ENCODE assay signal across 19 cellular contexts in genomic region chr7:149013876-149014275, GRCh38. TPM values are rescaled to one million over a fixed set of nuclear protein-coding genes. Genes with fewer than 3 reads are reported as not detected.
A peak's percentile ranks its signal among the peaks of the same experiment; 100 is the strongest.
DNase-seq lines count a peak whose midpoint lies in the region; ATAC-seq and TF ChIP-seq lines count a peak whose summit lies in the region.
"Had no signal": no experiment of that assay in that cellular context is flagged by ENCODE, and none has a peak within 500 bp of the region (broad histone marks: within the 10 kb centered on the region; RNA-seq: fewer than 3 reads in every experiment).

No MANE protein-coding gene starts in this region.

- no peak overlapping the region for H4K91ac ChIP-seq in IMR-90 (ENCODE audit: insufficient read depth, low read depth, low read length)
- no peak overlapping the region for H4K91ac ChIP-seq in mesenchymal stem cell (ENCODE audit: low read length)

- no peak overlapping the region for H2AK5ac ChIP-seq in IMR-90 (ENCODE audit: low read depth, low read length)
- H2AK5ac ChIP-seq in mesenchymal stem cell (ENCODE audit: low read length, severe bottlenecking), result no peak overlapping the region

- POLR2A ChIA-PET in IMR-90 (lab: Charles Lee; ENCODE audit: unreplicated experiment), result interaction anchor here (0.6 kb wide), 1 partner anchor 293 kb away, joined by 4 read pairs; no protein-coding TSS in a partner anchor

- H3K18ac ChIP-seq in IMR-90 (ENCODE audit: low read depth, low read length) (no peak overlapping the region), mesenchymal stem cell (ENCODE audit: low read depth in 1 of 2, low read length in 2 of 2) (no peak overlapping the region)

- no peak for TF ChIP-seq RAD21 in IMR-90 (IDR thresholded peaks at IDR 0.05; ENCODE audit: low read length)

- peaks cover 12 to 42% (median 31%) of the 10 kb centered on the region in 10 experiments for H3K4me1 ChIP-seq in BLaER1 treated with 17β-estradiol and CSF1 and Interleukin-3, amounts not matched to agents 10 nM and 100 nM
- H3K4me1 ChIP-seq in IMR-90 (ENCODE audit: control insufficient read depth, insufficient read depth, low read length), result no peaks in the 10 kb centered on the region
- no peaks in the 10 kb centered on the region for H3K4me1 ChIP-seq in mesenchymal stem cell (ENCODE audit: control insufficient read depth, insufficient read depth, low read depth, low read length)
- H3K4me1 ChIP-seq: A549 had no signal

- H2BK12ac ChIP-seq in mesenchymal stem cell (ENCODE audit: low read length in 2 of 2), result no peak overlapping the region

- H2AK9ac ChIP-seq in IMR-90 (replicated peaks; ENCODE audit: low read depth, low read length, poor library complexity), result no peak overlapping the region

- H3K23ac ChIP-seq in IMR-90 (ENCODE audit: low read depth, low read length) (no peak overlapping the region), mesenchymal stem cell (ENCODE audit: low read length in 2 of 2) (no peak overlapping the region)

- H3K56ac ChIP-seq in IMR-90 (ENCODE audit: extremely low read depth, insufficient read depth, low read length), result no peak overlapping the region

- no peaks in the 10 kb centered on the region for H3K9me3 Mint-ChIP-seq in activated T-cell treated with anti-CD3 and anti-CD28 coated beads, Interleukin-2, amount 50 U/mL, for 24 hours
- H3K9me3 Mint-ChIP-seq in activated T-cell treated with anti-CD3 and anti-CD28 coated beads, Interleukin-2, amount 50 U/mL, for 4 hours, result no peaks in the 10 kb centered on the region
- peaks cover 8% of the 10 kb centered on the region for H3K9me3 Mint-ChIP-seq in glutamatergic neuron (ENCODE audit: unreplicated experiment)
- H3K9me3 Mint-ChIP-seq: HFFc6 had no signal

- H3K27me3 ChIP-seq in BLaER1 treated with 17β-estradiol and CSF1 and Interleukin-3, amounts not matched to agents 10 nM and 100 nM, result no peaks in the 10 kb centered on the region
- no peaks in the 10 kb centered on the region for H3K27me3 ChIP-seq in IMR-90 (ENCODE audit: control insufficient read depth, insufficient read depth, low read length)
- no peaks in the 10 kb centered on the region for H3K27me3 ChIP-seq in mesenchymal stem cell (ENCODE audit: control insufficient read depth in 1 of 2, insufficient read depth in 1 of 2, low read length in 2 of 2)

- H3K4ac ChIP-seq in IMR-90 (ENCODE audit: low read depth, low read length) (no peak overlapping the region), mesenchymal stem cell (ENCODE audit: low read depth in 1 of 2, low read length in 2 of 2) (no peak overlapping the region)

- H3K4me1 Mint-ChIP-seq in activated T-cell treated with anti-CD3 and anti-CD28 coated beads, Interleukin-2, amount 50 U/mL, for 24 hours (ENCODE audit: low read depth), result no peaks in the 10 kb centered on the region
- H3K4me1 Mint-ChIP-seq in activated T-cell treated with anti-CD3 and anti-CD28 coated beads, Interleukin-2, amount 50 U/mL, for 4 hours (ENCODE audit: low read depth), result no peaks in the 10 kb centered on the region
- H3K4me1 Mint-ChIP-seq in glutamatergic neuron (ENCODE audit: low read depth, unreplicated experiment), result peaks cover 19% of the 10 kb centered on the region

- peak overlapping the region in 7 of 11 experiments; percentile 30 to 61 (median 50); a peak in 14 of 22 replicates for H3K4me2 ChIP-seq in BLaER1 treated with 17β-estradiol and CSF1 and Interleukin-3, amounts not matched to agents 10 nM and 100 nM
- H3K4me2 ChIP-seq in IMR-90 (ENCODE audit: low read depth, low read length) (no peak overlapping the region), mesenchymal stem cell (ENCODE audit: low read length, poor library complexity, severe bottlenecking) (no peak overlapping the region)
- H3K4me2 ChIP-seq: A549 had no signal

- CTCF ChIA-PET in IMR-90 (lab: Yijun Ruan, JAX), result interaction anchor here (1.1 kb wide), 1 partner anchor 52 kb away, joined by 3 read pairs; no protein-coding TSS in a partner anchor

- dilution Hi-C loops in IMR-90 (cut with HindIII; ENCODE audit: low sequenced_read_pairs, unreplicated experiment), result no loop called here

- no peak overlapping the region for H2BK20ac ChIP-seq in IMR-90 (ENCODE audit: low read depth, low read length)

- H2BK15ac ChIP-seq in IMR-90 (ENCODE audit: low read depth, low read length), result no peak overlapping the region
- H2BK15ac ChIP-seq in mesenchymal stem cell (ENCODE audit: low read depth, poor library complexity, severe bottlenecking), result no peak overlapping the region

- peak overlapping the region; percentile 38 for H3K27ac Mint-ChIP-seq in activated T-cell treated with anti-CD3 and anti-CD28 coated beads, Interleukin-2, amount 50 U/mL, for 24 hours
- peak overlapping the region; percentile 72 for H3K27ac Mint-ChIP-seq in glutamatergic neuron (ENCODE audit: unreplicated experiment)
- H3K27ac Mint-ChIP-seq: HFFc6 had no signal

- no TSS peak for BruUV-seq in IMR-90 (replicated peaks; lab: Mats Ljungman, UMichigan)

- H3K36me3 ChIP-seq in BLaER1 treated with 17β-estradiol and CSF1 and Interleukin-3, amounts not matched to agents 10 nM and 100 nM, result peaks cover 96 to 99% (median 98%) of the 10 kb centered on the region in 11 experiments
- H3K36me3 ChIP-seq in IMR-90 (ENCODE audit: control insufficient read depth, insufficient read depth, low read length) (peaks cover 69% of the 10 kb centered on the region), mesenchymal stem cell (ENCODE audit: control insufficient read depth in 1 of 2, insufficient read depth in 2 of 2, low read depth in 1 of 2, low read length in 2 of 2) (peaks cover 77 to 78% of the 10 kb centered on the region in 2 experiments)

- no peak overlapping the region for H3K4me3 Mint-ChIP-seq in activated T-cell treated with anti-CD3 and anti-CD28 coated beads, Interleukin-2, amount 50 U/mL, for 24 hours
- no peak overlapping the region for H3K4me3 Mint-ChIP-seq in activated T-cell treated with anti-CD3 and anti-CD28 coated beads, Interleukin-2, amount 50 U/mL, for 4 hours
- peak overlapping the region; percentile 30 for H3K4me3 Mint-ChIP-seq in glutamatergic neuron (ENCODE audit: unreplicated experiment)
- H3K4me3 Mint-ChIP-seq: HFFc6 had no signal

- H2BK120ac ChIP-seq in IMR-90 (ENCODE audit: low read depth, low read length), result no peak overlapping the region
- no peak overlapping the region for H2BK120ac ChIP-seq in mesenchymal stem cell (ENCODE audit: low read depth, low read length)

- H3K79me1 ChIP-seq in IMR-90 (ENCODE audit: low read depth in 1 of 2, low read length in 2 of 2), result peaks cover 2 to 30% of the 10 kb centered on the region in 2 experiments
- H3K79me1 ChIP-seq in mesenchymal stem cell (replicated peaks; ENCODE audit: low read length, poor library complexity, severe bottlenecking), result peaks cover 50% of the 10 kb centered on the region

- H3K9me3 ChIP-seq in BLaER1 treated with 17β-estradiol and CSF1 and Interleukin-3, amounts not matched to agents 10 nM and 100 nM (replicated peaks in 1 of 11), result no peaks in the 10 kb centered on the region
- H3K9me3 ChIP-seq in IMR-90 (ENCODE audit: control insufficient read depth, insufficient read depth, low read length), result no peaks in the 10 kb centered on the region
- H3K9me3 ChIP-seq in mesenchymal stem cell (ENCODE audit: control insufficient read depth, low read length), result no peaks in the 10 kb centered on the region
- H3K9me3 ChIP-seq: A549 had no signal

- TF ChIP-seq POLR2A in IMR-90 (IDR thresholded peaks at IDR 0.05; ENCODE audit: low read depth, low read length), result no peak

- peaks cover 92% of the 10 kb centered on the region for H3K36me3 Mint-ChIP-seq in activated T-cell treated with anti-CD3 and anti-CD28 coated beads, Interleukin-2, amount 50 U/mL, for 24 hours (ENCODE audit: low read depth)
- peaks cover 29% of the 10 kb centered on the region for H3K36me3 Mint-ChIP-seq in activated T-cell treated with anti-CD3 and anti-CD28 coated beads, Interleukin-2, amount 50 U/mL, for 4 hours (ENCODE audit: insufficient read depth)
- peaks cover 4% of the 10 kb centered on the region for H3K36me3 Mint-ChIP-seq in glutamatergic neuron (ENCODE audit: unreplicated experiment)

- intact Hi-C loops in IMR-90 (cut with micrococcal nuclease), result no loop called here

- H4K8ac ChIP-seq in IMR-90 (ENCODE audit: low read depth in 2 of 2, low read length in 2 of 2), result no peak overlapping the region
- no peak overlapping the region for H4K8ac ChIP-seq in mesenchymal stem cell (ENCODE audit: low read length)

- H2AFZ ChIP-seq in IMR-90 (replicated peaks; ENCODE audit: low read length, poor library complexity) (peak overlapping the region; percentile 21), mesenchymal stem cell (ENCODE audit: low read depth, low read length) (no peak overlapping the region)

- TF ChIP-seq CTCF in IMR-90 (conservative IDR thresholded peaks at IDR 0.05; ENCODE audit: low read depth, low read length) (no peak), glutamatergic neuron (IDR thresholded peaks at IDR 0.05; ENCODE audit: partially characterized antibody, unreplicated experiment) (no peak)

- no peaks in the 10 kb centered on the region for H3K9me1 ChIP-seq in IMR-90 (ENCODE audit: insufficient read depth, low read length)

- H3K14ac ChIP-seq in IMR-90 (replicated peaks; ENCODE audit: low read depth, low read length), result no peak overlapping the region
- no peak overlapping the region for H3K14ac ChIP-seq in mesenchymal stem cell (ENCODE audit: low read length in 2 of 2)

- no peak for DNase-seq in activated T-cell treated with anti-CD3 and anti-CD28 coated beads, Interleukin-2, amount 50 U/mL, for 24 hours
- no peak for DNase-seq in activated T-cell treated with anti-CD3 and anti-CD28 coated beads, Interleukin-2, amount 50 U/mL, for 4 hours
- no peak for DNase-seq in IMR-90
- DNase-seq in glutamatergic neuron, result no peak
- no peak for DNase-seq in mesenchymal stem cell
- DNase-seq in GM19238 (ENCODE audit: insufficient read length, low spot score), result no peak
- DNase-seq: DND-41, HFFc6, Karpas-422, NCI-H1436, NCI-H1930, NCI-H226, NCI-H82, RPMI8226 had no signal

- no peak overlapping the region for H4K5ac ChIP-seq in IMR-90 (ENCODE audit: low read depth, low read length)

- peak overlapping the region in 6 of 11 experiments; percentile 3 to 33 (median 4); a peak in 2 of 22 replicates for H3K9ac ChIP-seq in BLaER1 treated with 17β-estradiol and CSF1 and Interleukin-3, amounts not matched to agents 10 nM and 100 nM
- no peak overlapping the region for H3K9ac ChIP-seq in IMR-90 (ENCODE audit: low read depth, low read length)
- no peak overlapping the region for H3K9ac ChIP-seq in mesenchymal stem cell (ENCODE audit: low read length)

- peak overlapping the region in 1 of 11 experiments; percentile 21; a peak in 1 of 22 replicates for H3K27ac ChIP-seq in BLaER1 treated with 17β-estradiol and CSF1 and Interleukin-3, amounts not matched to agents 10 nM and 100 nM
- H3K27ac ChIP-seq in IMR-90 (ENCODE audit: insufficient read depth, low read length), result no peak overlapping the region
- no peak overlapping the region for H3K27ac ChIP-seq in mesenchymal stem cell (ENCODE audit: low read length, poor library complexity, severe bottlenecking)
- H3K27ac ChIP-seq: A549, C4-2B, HL-60 had no signal

- H3K4me3 ChIP-seq in BLaER1 treated with 17β-estradiol and CSF1 and Interleukin-3, amounts not matched to agents 10 nM and 100 nM, result no peak overlapping the region
- no peak overlapping the region for H3K4me3 ChIP-seq in IMR-90 (ENCODE audit: insufficient read depth, low read depth, low read length)
- no peak overlapping the region for H3K4me3 ChIP-seq in mesenchymal stem cell (ENCODE audit: insufficient read depth in 1 of 2, low read depth in 1 of 2, low read length in 2 of 2)
- H3K4me3 ChIP-seq: A549 had no signal

- ATAC-seq in activated T-cell treated with anti-CD3 and anti-CD28 coated beads, Interleukin-2, amount 50 U/mL, for 4 hours, result no peak
- ATAC-seq in IMR-90 (ENCODE audit: low read depth) (no peak), HG03342 (IDR thresholded peaks at IDR 0.05; ENCODE audit: unreplicated experiment) (no peak)
- ATAC-seq: A549 had no signal

- WGBS in IMR-90 (ENCODE audit: extremely low coverage in 2 of 2, insufficient read length in 1 of 2), 2 experiments, result 95% methylated on average over 5 of the region's 5 CpGs; no CpG with 5 or more reads in 1 of the 2 experiments
- 96% methylated on average over 5 of the region's 5 CpGs for WGBS in mesenchymal stem cell

- in situ Hi-C loops in IMR-90 (cut with MboI; ENCODE audit: low sequenced_read_pairs), result no loop called here

- H3K27me3 Mint-ChIP-seq in activated T-cell treated with anti-CD3 and anti-CD28 coated beads, Interleukin-2, amount 50 U/mL, for 24 hours, result no peaks in the 10 kb centered on the region
- H3K27me3 Mint-ChIP-seq in activated T-cell treated with anti-CD3 and anti-CD28 coated beads, Interleukin-2, amount 50 U/mL, for 4 hours (ENCODE audit: low read depth), result no peaks in the 10 kb centered on the region
- peaks cover 1% of the 10 kb centered on the region for H3K27me3 Mint-ChIP-seq in glutamatergic neuron (ENCODE audit: unreplicated experiment)

- H4K20me1 ChIP-seq in BLaER1 treated with 17β-estradiol and CSF1 and Interleukin-3, amounts not matched to agents 10 nM and 100 nM, result peaks cover 31 to 97% (median 83%) of the 10 kb centered on the region in 11 experiments; a peak in 21 of 22 replicates
- H4K20me1 ChIP-seq in IMR-90 (ENCODE audit: insufficient read depth, low read length), result no peaks in the 10 kb centered on the region

- no peak overlapping the region for H2BK5ac ChIP-seq in IMR-90 (ENCODE audit: low read depth, low read length, poor library complexity, severe bottlenecking)
- no peak overlapping the region for H2BK5ac ChIP-seq in mesenchymal stem cell (ENCODE audit: low read depth, low read length, poor library complexity, severe bottlenecking)

RNA-seq across cellular contexts. Expression of gene PDIA4, which starts 14.4 kb away (rescaled TPM):
- total RNA-seq in activated T-cell treated with anti-CD3 and anti-CD28 coated beads, Interleukin-2, amount 50 U/mL, for 4 hours, result 100 to 1,000 TPM; 124 to 134 (median 131) TPM
- total RNA-seq in IMR-90 (2012; rRNA removed) (277 and 304 TPM in 2 replicates), glutamatergic neuron (ENCODE audit: unreplicated experiment) (69.0 TPM)
- 221 and 241 TPM in 2 replicates for polyA plus RNA-seq in IMR-90 (2012; rRNA removed)
- 143 and 192 TPM in 2 replicates for polyA plus RNA-seq in IMR-90 (2012; cell fraction: cytosol; rRNA removed)
- 74.7 and 103 TPM in 2 replicates for polyA plus RNA-seq in IMR-90 (2012; cell fraction: nucleus; rRNA removed; ENCODE audit: low replicate concordance)
- polyA plus RNA-seq in mesenchymal stem cell (2013, experiment 1 of 2), result 239 TPM
- polyA plus RNA-seq in mesenchymal stem cell (2013, experiment 2 of 2), result 246 TPM

Comparison
In these comparisons a context has a peak if more than half of its experiments do, and no peak if none do; other contexts are left out.
1. H3K4me2 ChIP-seq: peak in BLaER1 treated with 17β-estradiol and CSF1 and Interleukin-3, amounts not matched to agents 10 nM and 100 nM (7 of 11); none in IMR-90 (single experiment) and mesenchymal stem cell (single experiment).
2. H3K9ac ChIP-seq: peak in BLaER1 treated with 17β-estradiol and CSF1 and Interleukin-3, amounts not matched to agents 10 nM and 100 nM (6 of 11); none in IMR-90 (single experiment) and mesenchymal stem cell (single experiment).